Comparison of ENCODE assay signal across 13 cellular contexts in genomic region chr1:164631751-164632150, GRCh38.
DNase-seq lines count a peak whose midpoint lies in the region; ATAC-seq and TF ChIP-seq lines count a peak whose summit lies in the region.
"Had no signal": no experiment of that assay in that cellular context is flagged by ENCODE, and none has a peak within 500 bp of the region (broad histone marks: within the 10 kb centered on the region; RNA-seq: fewer than 3 reads in every experiment).

No MANE protein-coding gene starts in this region.

- intact Hi-C loops in right cardiac atrium (cut with DNase I): loop anchor here in 1 of 4 donors (10.0 kb wide), 1 partner anchor 153 kb away; no protein-coding TSS in a partner anchor
- intact Hi-C loops in sigmoid colon (cut with DNase I): no loop called here
- intact Hi-C loops in testis (cut with DNase I; ENCODE audit: low total_unique reads): no loop called here

- CTCF ChIA-PET in HEK293 (lab: Yijun Ruan, JAX): interaction anchor here (0.6 to 0.8 kb wide), 3 partner anchors 155 to 1110 kb away, joined by 3 to 5 read pairs (median 3); no protein-coding TSS in a partner anchor

- POLR2A ChIA-PET in HEK293 (lab: Yijun Ruan, JAX): no interaction called here

- ATAC-seq in right cardiac atrium: peak; percentile 41 to 48
- ATAC-seq: Panc1 had no signal

- DNase-seq in right cardiac atrium: no peak
- no peak for DNase-seq in sigmoid colon
- DNase-seq in DMS53 treated with DMSO at 0.1 percent for 48 hours (lab: John Stamatoyannopoulos, UW; ENCODE audit: unreplicated experiment): no peak
- DNase-seq in hepatic stellate cell (ENCODE audit: low spot score): no peak
- no peak for DNase-seq in T-helper 2 cell
- DNase-seq in testis: no peak
- DNase-seq: KBM-7, NCI-H2081 treated with DMSO at 0.1 percent for 48 hours, NCI-H510A treated with DMSO at 0.1 percent for 48 hours had no signal

- H3K4me1 Mint-ChIP-seq in brain: peaks cover 94% of the 10 kb centered on the region

- no peaks in the 10 kb centered on the region for H3K36me3 ChIP-seq in HEK293 (ENCODE audit: control insufficient read depth in 2 of 2, insufficient read depth in 1 of 2, low read length in 2 of 2)
- H3K36me3 ChIP-seq in sigmoid colon: no peaks in the 10 kb centered on the region
- H3K36me3 ChIP-seq in testis (ENCODE audit: low read depth, missing control alignments): no peaks in the 10 kb centered on the region

- peaks cover 0 to 2% (median 0%) of the 10 kb centered on the region in 5 experiments for H3K9me3 Mint-ChIP-seq in brain

- 80% methylated on average over 7 of the region's 7 CpGs for WGBS in right cardiac atrium
- WGBS in sigmoid colon, 2 donors: 87 to 95% methylated on average over 7 of the region's 7 CpGs
- 90 to 92% methylated on average over 7 of the region's 7 CpGs for WGBS in testis, 2 donors

- peaks cover 28% of the 10 kb centered on the region for H3K36me3 Mint-ChIP-seq in brain

- H3K4me3 ChIP-seq in HEK293 (ENCODE audit: low read depth, low read length): no peak overlapping the region
- H3K4me3 ChIP-seq in right cardiac atrium (ENCODE audit: low read length): no peak overlapping the region
- no peak overlapping the region for H3K4me3 ChIP-seq in sigmoid colon
- no peak overlapping the region for H3K4me3 ChIP-seq in testis

- TF ChIP-seq POLR2A in sigmoid colon (IDR thresholded peaks at IDR 0.05) (no peak), testis (IDR thresholded peaks at IDR 0.05) (no peak)

- H3K27me3 ChIP-seq in right cardiac atrium (ENCODE audit: control insufficient read depth, insufficient read depth) (no peaks in the 10 kb centered on the region), sigmoid colon (no peaks in the 10 kb centered on the region), testis (no peaks in the 10 kb centered on the region)

- peaks cover 32% of the 10 kb centered on the region for H3K4me1 ChIP-seq in HEK293 (ENCODE audit: control insufficient read depth, insufficient read depth, low read length)
- peaks cover 14% of the 10 kb centered on the region for H3K4me1 ChIP-seq in right cardiac atrium (ENCODE audit: control insufficient read depth, insufficient read depth, low read length)
- peaks cover 0 to 88% (median 77%) of the 10 kb centered on the region in 4 donors for H3K4me1 ChIP-seq in sigmoid colon
- H3K4me1 ChIP-seq in testis: no peaks in the 10 kb centered on the region

- peak overlapping the region in 1 of 5 experiments; percentile 9 for H3K4me3 Mint-ChIP-seq in brain

- peaks cover 3% of the 10 kb centered on the region for H3K27me3 Mint-ChIP-seq in brain

- H3K27ac ChIP-seq in HEK293 (ENCODE audit: extremely low read depth, low read depth, low read length): no peak overlapping the region
- peak overlapping the region; percentile 50 for H3K27ac ChIP-seq in right cardiac atrium (ENCODE audit: low read length)
- peak overlapping the region; percentile 40 to 86 (median 80) for H3K27ac ChIP-seq in sigmoid colon
- no peak overlapping the region for H3K27ac ChIP-seq in testis
- H3K27ac ChIP-seq: C4-2B had no signal

- peak overlapping the region; percentile 62 to 92 (median 87) for H3K27ac Mint-ChIP-seq in brain

- TF ChIP-seq CTCF in HEK293 (tag by site-specific recombination; IDR thresholded peaks at IDR 0.05) (no peak), brain (conservative IDR thresholded peaks at IDR 0.05) (no peak), sigmoid colon (IDR thresholded peaks at IDR 0.05) (no peak), testis (IDR thresholded peaks at IDR 0.05) (no peak)

- no peak for TF ChIP-seq EP300 in sigmoid colon (IDR thresholded peaks at IDR 0.05)

- H3K9me3 ChIP-seq in HEK293 (ENCODE audit: control insufficient read depth, insufficient read depth, low read depth, low read length) (no peaks in the 10 kb centered on the region), right cardiac atrium (ENCODE audit: control insufficient read depth, low read length) (no peaks in the 10 kb centered on the region), sigmoid colon (no peaks in the 10 kb centered on the region), testis (no peaks in the 10 kb centered on the region)

TF ChIP-seq in HEK293, 187 proteins besides CTCF, POLR2A, EP300 and RAD21:
- TF ChIP-seq ZNF585B (tag by site-specific recombination; IDR thresholded peaks at IDR 0.05) (no peak), FEZF1 (tag by site-specific recombination; IDR thresholded peaks at IDR 0.05) (0 out of 2 replicates have a peak, but pooled peaks have one; percentile 3)

Comparison
In these comparisons a context has a peak if more than half of its experiments do, and no peak if none do; other contexts are left out.
1. H3K27ac ChIP-seq: peak in right cardiac atrium (single experiment) and sigmoid colon (4 of 4); none in HEK293 (single experiment) and testis (0 of 2).